12 cellular contexts compared by ENCODE assay signal in genomic region chr21:32336711-32337110, GRCh38. TPM values are rescaled to one million over a fixed set of nuclear protein-coding genes. Genes with fewer than 3 reads are reported as not detected.
DNase-seq lines count a peak whose midpoint lies in the region; ATAC-seq and TF ChIP-seq lines count a peak whose summit lies in the region.
"Had no signal": no experiment of that assay in that cellular context is flagged by ENCODE, and none has a peak within 500 bp of the region (broad histone marks: within the 10 kb centered on the region; RNA-seq: fewer than 3 reads in every experiment).

No MANE protein-coding gene starts in this region.

- H3K27me3 ChIP-seq in RWPE2 (ENCODE audit: insufficient read depth, poor library complexity, severe bottlenecking): no peaks in the 10 kb centered on the region
- no peaks in the 10 kb centered on the region for H3K27me3 ChIP-seq in subcutaneous abdominal adipose tissue (ENCODE audit: control insufficient read depth in 5 of 5, insufficient read depth in 4 of 5, low read length in 5 of 5)
- H3K27me3 ChIP-seq in uterus: no peaks in the 10 kb centered on the region

- no peak overlapping the region for H3K4me3 ChIP-seq in RWPE2 (ENCODE audit: severe bottlenecking)
- H3K4me3 ChIP-seq in foreskin fibroblast (ENCODE audit: low read depth in 1 of 2, low read length in 2 of 2): no peak overlapping the region
- no peak overlapping the region for H3K4me3 ChIP-seq in subcutaneous abdominal adipose tissue (ENCODE audit: low read depth in 1 of 5, low read length in 5 of 5)
- H3K4me3 ChIP-seq in uterus: no peak overlapping the region
- H3K4me3 ChIP-seq: coronary artery had no signal

- peak; percentile 56 for DNase-seq in activated effector memory CD4-positive, alpha-beta T cell treated with anti-CD3 and anti-CD28 coated beads, Interleukin-2, amount 50 U/mL, for 16 hours
- no peak for DNase-seq in activated effector memory CD4-positive, alpha-beta T cell treated with Interleukin-2 at 50 U/mL for 16 hours
- DNase-seq in RWPE2 (ENCODE audit: low spot score) (no peak), foreskin fibroblast (peak; percentile 29 to 53), uterus (no peak), SHP77 (lab: John Stamatoyannopoulos, UW) (no peak)
- DNase-seq: activated T-cell treated with anti-CD3 and anti-CD28 coated beads, Interleukin-2, amount 50 U/mL, for 48 hours; GDM1 had no signal

- H3K27ac ChIP-seq in RWPE2 (ENCODE audit: poor library complexity, severe bottlenecking) (no peak overlapping the region), subcutaneous abdominal adipose tissue (ENCODE audit: low read depth, low read length) (peak overlapping the region; percentile 60), uterus (no peak overlapping the region)
- H3K27ac ChIP-seq: coronary artery had no signal

- no peaks in the 10 kb centered on the region for H3K9me3 ChIP-seq in RWPE2 (ENCODE audit: severe bottlenecking)
- H3K9me3 ChIP-seq in subcutaneous abdominal adipose tissue (ENCODE audit: control insufficient read depth in 5 of 5, low read length in 5 of 5): no peaks in the 10 kb centered on the region
- H3K9me3 ChIP-seq in uterus: no peaks in the 10 kb centered on the region

- H3K36me3 ChIP-seq in RWPE2 (ENCODE audit: low read depth) (peaks cover 97% of the 10 kb centered on the region), subcutaneous abdominal adipose tissue (ENCODE audit: control insufficient read depth in 5 of 5, insufficient read depth in 5 of 5, low read length in 5 of 5) (peaks cover 18 to 83% (median 65%) of the 10 kb centered on the region in 5 donors), uterus (no peaks in the 10 kb centered on the region)

- TF ChIP-seq CTCF in RWPE2 (IDR thresholded peaks at IDR 0.05; ENCODE audit: poor library complexity, severe bottlenecking) (no peak), foreskin fibroblast (IDR thresholded peaks at IDR 0.05; ENCODE audit: low read depth, low read length) (no peak), uterus (IDR thresholded peaks at IDR 0.05) (no peak)

- ATAC-seq in RWPE2 (ENCODE audit: low read depth): peak; percentile 32; the same call in 1 of the 3 replicates
- no peak for ATAC-seq in GM18511 (IDR thresholded peaks at IDR 0.05; ENCODE audit: unreplicated experiment)
- ATAC-seq: stimulated activated memory B cell treated with anti-CD40 and anti-IgM and Interleukin-4, amounts not matched to agents 10 μg/mL and 1 μg/mL and 100 μg/mL, for 72 hours had no signal

- TF ChIP-seq POLR2A in uterus (IDR thresholded peaks at IDR 0.05): no peak

- no peak overlapping the region for H3K9ac ChIP-seq in subcutaneous abdominal adipose tissue (ENCODE audit: low read length in 5 of 5)

- peaks cover 8% of the 10 kb centered on the region for H3K4me1 ChIP-seq in RWPE2 (ENCODE audit: insufficient read depth, poor library complexity, severe bottlenecking)
- H3K4me1 ChIP-seq in subcutaneous abdominal adipose tissue (ENCODE audit: control insufficient read depth in 5 of 5, insufficient read depth in 5 of 5, low read length in 5 of 5): peaks cover 0 to 31% (median 11%) of the 10 kb centered on the region in 5 donors
- H3K4me1 ChIP-seq in uterus: no peaks in the 10 kb centered on the region

- intact Hi-C loops in uterus (cut with DNase I; ENCODE audit: low total_unique reads): no loop called here

RNA-seq across cellular contexts. Expression of gene MRAP, which starts 38.1 kb away (rescaled TPM):
- not detected for total RNA-seq in uterus

RNA-seq across cellular contexts. Expression of gene URB1, which starts 56.1 kb away (rescaled TPM):
- 10 to 100 TPM; 11.8 to 31.0 (median 26.0) TPM for total RNA-seq in uterus

RNA-seq across cellular contexts. Expression of gene MIS18A, which starts 57.9 kb away (rescaled TPM):
- 10 to 100 TPM in 2 of 4 donors, 1 to 10 TPM in 2; 2.4 to 25.6 (median 12.2) TPM for total RNA-seq in uterus

Comparison
In these comparisons a context has a peak if more than half of its experiments do, and no peak if none do; other contexts are left out.
1. DNase-seq: peak in activated effector memory CD4-positive, alpha-beta T cell treated with anti-CD3 and anti-CD28 coated beads, Interleukin-2, amount 50 U/mL, for 16 hours (single experiment) and foreskin fibroblast (2 of 2); none in activated effector memory CD4-positive, alpha-beta T cell treated with Interleukin-2 at 50 U/mL for 16 hours (single experiment), RWPE2 (single experiment), uterus (0 of 2) and SHP77 (0 of 2).